ENCODE assay signal across 8 cellular contexts in genomic region chr19:40348125-40348913, GRCh38. TPM values are rescaled to one million over a fixed set of nuclear protein-coding genes. Genes with fewer than 3 reads are reported as not detected.
DNase-seq lines count a peak whose midpoint lies in the region; ATAC-seq and TF ChIP-seq lines count a peak whose summit lies in the region.

Gene C19orf47, minus strand, starts transcription at chr19:40348397. Its CDS starts 6,540 bp downstream, at chr19:40341857.
Gene PLD3, plus strand, starts transcription at chr19:40348695. Its CDS starts 17,789 bp downstream, at chr19:40366484.

- intact Hi-C loops in activated CD4-positive, alpha-beta T cell treated with anti-CD3 and anti-CD28 coated beads for 36 hours (cut with DNase I, micrococcal nuclease): loop anchor here (1.0 to 5.0 kb wide), 20 partner anchors 17 to 1007 kb away; partner anchors contain the start of genes AKT2 (in 2 of the 2), SERTAD3 (in 2 of the 2), SHKBP1 (in 2 of the 2) and ACTMAP (in 1 of the 2)

- H3K27me3 Mint-ChIP-seq in activated CD4-positive, alpha-beta T cell treated with anti-CD3 and anti-CD28 coated beads for 36 hours: no peaks in the 10 kb centered on the region

- CTCF ChIA-PET in activated CD4-positive, alpha-beta T cell treated with anti-CD3 and anti-CD28 coated beads for 36 hours (lab: Charles Lee): interaction anchor here (0.6 to 1.5 kb wide), 4 partner anchors 43 to 881 kb away, joined by 3 to 7 read pairs (median 3); no protein-coding TSS in a partner anchor

- H3K4me3 ChIP-seq in choroid plexus epithelial cell (ENCODE audit: low read depth, low read length): peak within 1 kb of the TSS; percentile 84

- H3K4me3 Mint-ChIP-seq in activated CD4-positive, alpha-beta T cell treated with anti-CD3 and anti-CD28 coated beads for 36 hours: peak within 1 kb of the TSS; percentile 96

- H3K27ac Mint-ChIP-seq in activated CD4-positive, alpha-beta T cell treated with anti-CD3 and anti-CD28 coated beads for 36 hours: peak within 1 kb of the TSS; percentile 91

- ATAC-seq in HG03442 (IDR thresholded peaks at IDR 0.05; ENCODE audit: unreplicated experiment): peak; percentile 90
- ATAC-seq in activated CD4-positive, alpha-beta T cell treated with anti-CD3 and anti-CD28 coated beads for 36 hours: peak; percentile 97

- peak; percentile 100 for DNase-seq in Ammon's horn (ENCODE audit: low spot score)
- DNase-seq in GM19238 (ENCODE audit: insufficient read length, low spot score): peak; percentile 100
- DNase-seq in NCI-H524 (lab: John Stamatoyannopoulos, UW): peak; percentile 99 to 100
- peak; percentile 100 for DNase-seq in activated CD4-positive, alpha-beta T cell treated with anti-CD3 and anti-CD28 coated beads for 36 hours
- DNase-seq in choroid plexus epithelial cell (ENCODE audit: low read depth): peak; percentile 100
- peak; percentile 99 for DNase-seq in kidney glomerular epithelial cell (lab: John Stamatoyannopoulos, UW)
- peak; percentile 90 to 98 for DNase-seq in stimulated activated CD4-positive, alpha-beta T cell treated with anti-CD3 and anti-CD28 coated beads, Interleukin-1b, Interleukin-23, amount 100 ng/mL, for 1 hour (ENCODE audit: low read depth in 2 of 2)

- TF ChIP-seq CTCF in choroid plexus epithelial cell (conservative IDR thresholded peaks at IDR 0.05; ENCODE audit: low read depth, low read length): no peak

- POLR2A ChIA-PET in activated CD4-positive, alpha-beta T cell treated with anti-CD3 and anti-CD28 coated beads for 36 hours (lab: Charles Lee): interaction anchor here (0.6 to 1.2 kb wide), 3 partner anchors 118 to 381 kb away, joined by 3 read pairs; partner anchors contain the start of gene BLVRB

- no peaks in the 10 kb centered on the region for H3K9me3 Mint-ChIP-seq in activated CD4-positive, alpha-beta T cell treated with anti-CD3 and anti-CD28 coated beads for 36 hours (ENCODE audit: low read depth)

- H3K36me3 Mint-ChIP-seq in activated CD4-positive, alpha-beta T cell treated with anti-CD3 and anti-CD28 coated beads for 36 hours (ENCODE audit: low read depth): no peaks in the 10 kb centered on the region

- H3K4me1 Mint-ChIP-seq in activated CD4-positive, alpha-beta T cell treated with anti-CD3 and anti-CD28 coated beads for 36 hours: peaks cover 26% of the 10 kb centered on the region

RNA-seq across cellular contexts. Expression of gene C19orf47, which starts in this region (rescaled TPM):
- total RNA-seq in activated CD4-positive, alpha-beta T cell treated with anti-CD3 and anti-CD28 coated beads for 36 hours: 10 to 100 TPM; 15.8 to 17.7 TPM

RNA-seq across cellular contexts. Expression of gene PLD3, which starts in this region (rescaled TPM):
- total RNA-seq in activated CD4-positive, alpha-beta T cell treated with anti-CD3 and anti-CD28 coated beads for 36 hours: 10 to 100 TPM; 57.8 to 69.1 TPM

Comparison
In these comparisons a context has a peak if more than half of its experiments do, and no peak if none do; other contexts are left out.
1. Peak in every context shown above with its lines: DNase-seq, ATAC-seq and H3K4me3 ChIP-seq.